ENCODE assay signal across 26 cellular contexts in genomic region chr22:37169412-37169811, GRCh38. TPM values are rescaled to one million over a fixed set of nuclear protein-coding genes. Genes with fewer than 3 reads are reported as not detected.
DNase-seq lines count a peak whose midpoint lies in the region; ATAC-seq and TF ChIP-seq lines count a peak whose summit lies in the region.
"Had no signal": no experiment of that assay in that cellular context is flagged by ENCODE, and none has a peak within 500 bp of the region (broad histone marks: within the 10 kb centered on the region; RNA-seq: fewer than 3 reads in every experiment).

No MANE protein-coding gene starts in this region.

- no peak for ATAC-seq in activated naive CD8-positive, alpha-beta T cell treated with anti-CD3 and anti-CD28 coated beads, Interleukin-2, amount 50 U/mL, for 24 hours
- no peak for ATAC-seq in RWPE2 (ENCODE audit: low read depth)
- no peak for ATAC-seq in central memory CD8-positive, alpha-beta T cell (replicated peaks; ENCODE audit: extremely low read depth, poor library complexity, severe bottlenecking)
- ATAC-seq in GM19452 (IDR thresholded peaks at IDR 0.05; ENCODE audit: unreplicated experiment), result no peak
- ATAC-seq: heart right ventricle; psoas muscle; stimulated activated memory B cell treated with anti-CD40 and anti-IgM and Interleukin-4, amounts not matched to agents 10 μg/mL and 1 μg/mL and 100 μg/mL, for 72 hours had no signal

- H3K4me3 ChIP-seq in RWPE2 (ENCODE audit: severe bottlenecking), result no peak overlapping the region
- H3K4me3 ChIP-seq: breast epithelium, heart right ventricle, psoas muscle, thoracic aorta had no signal

- no peak for TF ChIP-seq CTCF in RWPE2 (IDR thresholded peaks at IDR 0.05; ENCODE audit: poor library complexity, severe bottlenecking)

- no peak for DNase-seq in activated naive CD8-positive, alpha-beta T cell treated with anti-CD3 and anti-CD28 coated beads, Interleukin-2, amount 50 U/mL, for 24 hours
- DNase-seq in RWPE2 (ENCODE audit: low spot score) (peak; percentile 17), posterior vena cava (ENCODE audit: low spot score) (peak; percentile 25), cerebellum (ENCODE audit: low spot score) (no peak), NCI-H226 (no peak)
- DNase-seq in central memory CD8-positive, alpha-beta T cell (ENCODE audit: low spot score in 2 of 2), result no peak
- DNase-seq: activated CD4-positive, alpha-beta T cell treated with anti-CD3 and anti-CD28 coated beads, Interleukin-2, amount 50 U/mL, for 48 hours; GF-D8; H9; heart right ventricle; NCI-H1105 treated with DMSO at 0.1 percent for 48 hours; NCI-H446 treated with DMSO at 0.1 percent for 48 hours; OCI-M1; SHP77 treated with DMSO at 0.1 percent for 48 hours; stimulated activated CD4-positive, alpha-beta T cell treated with anti-CD3 and anti-CD28 coated beads, Interleukin-1b, Interleukin-23, amount 100 ng/mL, for 48 hours; SW 1271 had no signal

- peak overlapping the region; percentile 79 for H3K27ac Mint-ChIP-seq in activated naive CD8-positive, alpha-beta T cell
- no peak overlapping the region for H3K27ac Mint-ChIP-seq in activated naive CD8-positive, alpha-beta T cell treated with anti-CD3 and anti-CD28 coated beads, Interleukin-2, amount 50 U/mL, for 24 hours
- peak overlapping the region; percentile 83 for H3K27ac Mint-ChIP-seq in central memory CD8-positive, alpha-beta T cell (ENCODE audit: low read depth)
- H3K27ac Mint-ChIP-seq: activated T-helper 2 cell treated with anti-CD3 and anti-CD28 coated beads, Interferon-gamma antibody, Interleukin-2, Interleukin-4, amounts not matched to agents 10 μg/mL and 5 μg/mL and 100 μg/mL, durations not matched to agents 14 hours and 24 hours and 36 hours; dendritic cell treated with granulocyte-macrophage colony-stimulating factor and Interleukin-4, amounts not matched to agents 40 ng/mL and 50 ng/mL, for 4 days; H9; stimulated activated memory B cell treated with anti-CD40 and anti-IgM and Interleukin-4, amounts not matched to agents 10 μg/mL and 1 μg/mL and 100 μg/mL, for 72 hours had no signal

- H3K27me3 Mint-ChIP-seq in activated naive CD8-positive, alpha-beta T cell, result no peaks in the 10 kb centered on the region
- H3K27me3 Mint-ChIP-seq in activated naive CD8-positive, alpha-beta T cell treated with anti-CD3 and anti-CD28 coated beads, Interleukin-2, amount 50 U/mL, for 24 hours, result no peaks in the 10 kb centered on the region
- no peaks in the 10 kb centered on the region for H3K27me3 Mint-ChIP-seq in central memory CD8-positive, alpha-beta T cell

- no peaks in the 10 kb centered on the region for H3K36me3 ChIP-seq in RWPE2 (ENCODE audit: low read depth)
- H3K36me3 ChIP-seq: breast epithelium, heart right ventricle, thoracic aorta had no signal

- H3K27ac ChIP-seq in RWPE2 (ENCODE audit: poor library complexity, severe bottlenecking), result no peak overlapping the region
- H3K27ac ChIP-seq: breast epithelium, heart right ventricle, psoas muscle, thoracic aorta had no signal

- H3K9me3 ChIP-seq in RWPE2 (ENCODE audit: severe bottlenecking), result no peaks in the 10 kb centered on the region
- H3K9me3 ChIP-seq: breast epithelium, heart right ventricle, psoas muscle, thoracic aorta had no signal

- H3K4me1 ChIP-seq in RWPE2 (ENCODE audit: insufficient read depth, poor library complexity, severe bottlenecking), result no peaks in the 10 kb centered on the region
- H3K4me1 ChIP-seq: breast epithelium had no signal

- no peaks in the 10 kb centered on the region for H3K9me3 Mint-ChIP-seq in activated naive CD8-positive, alpha-beta T cell (ENCODE audit: low read depth)
- no peaks in the 10 kb centered on the region for H3K9me3 Mint-ChIP-seq in activated naive CD8-positive, alpha-beta T cell treated with anti-CD3 and anti-CD28 coated beads, Interleukin-2, amount 50 U/mL, for 24 hours
- no peaks in the 10 kb centered on the region for H3K9me3 Mint-ChIP-seq in central memory CD8-positive, alpha-beta T cell
- H3K9me3 Mint-ChIP-seq: activated T-helper 2 cell treated with anti-CD3 and anti-CD28 coated beads, Interferon-gamma antibody, Interleukin-2, Interleukin-4, amounts not matched to agents 10 μg/mL and 5 μg/mL and 100 μg/mL, durations not matched to agents 14 hours and 24 hours and 36 hours; dendritic cell treated with granulocyte-macrophage colony-stimulating factor and Interleukin-4, amounts not matched to agents 40 ng/mL and 50 ng/mL, for 4 days; H9; IgD-negative memory B cell; stimulated activated memory B cell treated with anti-CD40 and anti-IgM and Interleukin-4, amounts not matched to agents 10 μg/mL and 1 μg/mL and 100 μg/mL, for 72 hours had no signal

- peaks cover 4% of the 10 kb centered on the region for H3K36me3 Mint-ChIP-seq in activated naive CD8-positive, alpha-beta T cell
- H3K36me3 Mint-ChIP-seq in activated naive CD8-positive, alpha-beta T cell treated with anti-CD3 and anti-CD28 coated beads, Interleukin-2, amount 50 U/mL, for 24 hours (ENCODE audit: low read depth), result no peaks in the 10 kb centered on the region
- H3K36me3 Mint-ChIP-seq in central memory CD8-positive, alpha-beta T cell (ENCODE audit: insufficient read depth), result peaks cover 16% of the 10 kb centered on the region
- H3K36me3 Mint-ChIP-seq: IgD-negative memory B cell; stimulated activated memory B cell treated with anti-CD40 and anti-IgM and Interleukin-4, amounts not matched to agents 10 μg/mL and 1 μg/mL and 100 μg/mL, for 72 hours had no signal

- no peaks in the 10 kb centered on the region for H3K27me3 ChIP-seq in RWPE2 (ENCODE audit: insufficient read depth, poor library complexity, severe bottlenecking)
- H3K27me3 ChIP-seq: breast epithelium, heart right ventricle had no signal

- peaks cover 67% of the 10 kb centered on the region for H3K4me1 Mint-ChIP-seq in activated naive CD8-positive, alpha-beta T cell (ENCODE audit: low read depth)
- H3K4me1 Mint-ChIP-seq in activated naive CD8-positive, alpha-beta T cell treated with anti-CD3 and anti-CD28 coated beads, Interleukin-2, amount 50 U/mL, for 24 hours, result peaks cover 59% of the 10 kb centered on the region
- H3K4me1 Mint-ChIP-seq in central memory CD8-positive, alpha-beta T cell, result peaks cover 79% of the 10 kb centered on the region

- intact Hi-C loops in posterior vena cava (cut with DNase I), result loop anchor here in 1 of 2 donors (5.0 kb wide), 1 partner anchor 93 kb away; no protein-coding TSS in a partner anchor

- peak overlapping the region; percentile 56 for H3K4me3 Mint-ChIP-seq in activated naive CD8-positive, alpha-beta T cell
- no peak overlapping the region for H3K4me3 Mint-ChIP-seq in activated naive CD8-positive, alpha-beta T cell treated with anti-CD3 and anti-CD28 coated beads, Interleukin-2, amount 50 U/mL, for 24 hours
- H3K4me3 Mint-ChIP-seq in central memory CD8-positive, alpha-beta T cell, result peak overlapping the region; percentile 85
- H3K4me3 Mint-ChIP-seq: dendritic cell treated with granulocyte-macrophage colony-stimulating factor and Interleukin-4, amounts not matched to agents 40 ng/mL and 50 ng/mL, for 4 days; H9; stimulated activated memory B cell treated with anti-CD40 and anti-IgM and Interleukin-4, amounts not matched to agents 10 μg/mL and 1 μg/mL and 100 μg/mL, for 72 hours had no signal

RNA-seq across cellular contexts. Expression of gene C1QTNF6, which starts 18.6 kb away (rescaled TPM):
- total RNA-seq in posterior vena cava (1 to 10 TPM; 1.8 to 6.3 TPM), cerebellum (4.4 TPM)

RNA-seq across cellular contexts. Expression of gene IL2RB, which starts 19.7 kb away (rescaled TPM):
- 1 to 10 TPM; 1.2 to 1.3 TPM for total RNA-seq in posterior vena cava
- total RNA-seq in cerebellum, result 0.18 TPM

RNA-seq across cellular contexts. Expression of gene SSTR3, which starts 42.9 kb away (rescaled TPM):
- total RNA-seq in posterior vena cava, result not detected
- 0.27 TPM for total RNA-seq in cerebellum
- total RNA-seq: breast epithelium, heart right ventricle, psoas muscle, skeletal muscle tissue, thoracic aorta had no signal

RNA-seq across cellular contexts. Expression of gene TMPRSS6, which starts 59.9 kb away (rescaled TPM):
- total RNA-seq in posterior vena cava, result not detected
- total RNA-seq in cerebellum, result not detected
- total RNA-seq: H9, heart right ventricle, psoas muscle, skeletal muscle tissue, thoracic aorta had no signal

Comparison
In these comparisons a context has a peak if more than half of its experiments do, and no peak if none do; other contexts are left out.
1. DNase-seq: peak in RWPE2 (single experiment) and posterior vena cava (single experiment); none in activated naive CD8-positive, alpha-beta T cell treated with anti-CD3 and anti-CD28 coated beads, Interleukin-2, amount 50 U/mL, for 24 hours (single experiment), central memory CD8-positive, alpha-beta T cell (0 of 2), cerebellum (single experiment) and NCI-H226 (single experiment).